In the genomic region with DNA sequence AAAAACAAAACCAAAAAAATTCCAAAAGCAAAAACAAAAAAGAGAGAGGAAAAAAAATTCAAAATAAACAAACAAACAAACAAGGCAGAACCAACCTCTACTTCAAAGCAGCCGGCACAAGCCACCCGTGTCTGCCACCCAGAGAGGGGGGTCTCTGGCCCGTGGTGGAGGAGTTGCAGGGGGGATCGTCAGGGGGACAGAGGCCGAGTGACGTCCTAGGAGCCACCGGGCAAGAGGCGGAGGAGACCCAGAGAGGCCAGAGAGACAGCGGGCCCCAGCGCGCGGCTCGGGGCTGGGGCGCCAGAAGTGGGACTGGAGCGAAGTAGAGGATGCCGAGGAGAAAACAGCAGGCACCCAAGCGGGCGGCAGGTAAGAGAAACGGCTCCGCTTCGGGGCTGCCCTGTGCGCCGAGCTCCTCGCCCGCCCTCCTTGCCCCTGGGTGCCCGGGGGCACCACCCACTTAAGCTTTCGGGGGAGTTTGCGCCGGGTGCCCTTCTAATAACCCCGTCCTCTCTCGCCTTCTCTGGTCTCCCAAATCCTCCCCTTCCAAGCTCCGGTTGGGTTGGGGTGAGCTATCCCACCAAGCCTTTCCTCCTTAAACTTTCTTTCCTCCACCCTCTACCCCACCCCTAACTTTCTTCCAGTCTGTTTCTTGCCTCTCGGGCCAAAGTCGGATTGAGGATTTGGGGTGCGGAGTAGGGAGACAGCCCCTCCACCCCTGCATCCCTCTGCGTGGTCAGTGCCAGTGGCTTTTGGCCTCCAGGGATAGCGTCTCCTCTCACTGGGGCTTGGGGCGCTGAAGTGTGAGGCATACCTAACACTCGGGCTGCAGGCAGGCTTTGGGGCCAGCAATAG, we compare ENCODE assay signal across 8 cellular contexts. TPM values are rescaled to one million over a fixed set of nuclear protein-coding genes. Genes with fewer than 3 reads are reported as not detected.
A peak's percentile ranks its signal among the peaks of the same experiment; 100 is the strongest.
DNase-seq lines count a peak whose midpoint lies in the region; ATAC-seq and TF ChIP-seq lines count a peak whose summit lies in the region.

No MANE protein-coding gene starts in this region.

- H3K27ac ChIP-seq in dorsolateral prefrontal cortex (peak overlapping the region in 4 of 59 donors; percentile 21 to 48 (median 41)), mucosa of rectum (ENCODE audit: low read depth in 2 of 2, low read length in 2 of 2) (no peak overlapping the region), thoracic aorta (peak overlapping the region; percentile 22 to 35)

- DNase-seq in GM06990 (ENCODE audit: extremely low read depth, insufficient read length) (no peak), T-helper 22 cell (ENCODE audit: low read depth) (peak; percentile 14), dorsolateral prefrontal cortex (peak in 1 of 10 donors; percentile 41), thoracic aorta (ENCODE audit: low spot score) (no peak), UCSD-AML1 (lab: John Stamatoyannopoulos, UW; ENCODE audit: unreplicated experiment) (no peak), inferior parietal cortex (ENCODE audit: extremely low spot score) (no peak)

- no peak for ATAC-seq in thoracic aorta (ENCODE audit: insufficient number of reproducible peaks, low FRiP score, low read depth)
- no peak for ATAC-seq in GM21529 (IDR thresholded peaks at IDR 0.05; ENCODE audit: unreplicated experiment)

- H3K36me3 ChIP-seq in GM06990 (ENCODE audit: control insufficient read depth, insufficient read depth, low read length) (no peaks in the 10 kb centered on the region), mucosa of rectum (ENCODE audit: control insufficient read depth in 2 of 2, insufficient read depth in 2 of 2, low read length in 2 of 2) (no peaks in the 10 kb centered on the region), thoracic aorta (no peaks in the 10 kb centered on the region)

- H3K4me1 ChIP-seq in mucosa of rectum (ENCODE audit: control insufficient read depth in 2 of 2, insufficient read depth in 2 of 2, low read length in 2 of 2) (no peaks in the 10 kb centered on the region), thoracic aorta (ENCODE audit: control insufficient read depth in 1 of 2, low read depth in 2 of 2) (no peaks in the 10 kb centered on the region)

- H3K27me3 ChIP-seq in GM06990 (replicated peaks; ENCODE audit: control insufficient read depth, insufficient read depth, low read length) = peaks cover 4% of the 10 kb centered on the region
- H3K27me3 ChIP-seq in dorsolateral prefrontal cortex = peaks cover 0 to 60% (median 8%) of the 10 kb centered on the region in 45 donors
- H3K27me3 ChIP-seq in mucosa of rectum (ENCODE audit: control insufficient read depth in 2 of 2, insufficient read depth in 2 of 2, low read length in 2 of 2) = peaks cover 5 to 8% of the 10 kb centered on the region in 2 donors
- no peaks in the 10 kb centered on the region for H3K27me3 ChIP-seq in thoracic aorta (replicated peaks; ENCODE audit: insufficient read depth)

- TF ChIP-seq CTCF in GM06990 (IDR thresholded peaks at IDR 0.05; ENCODE audit: insufficient read depth, low read length, poor library complexity, severe bottlenecking) (no peak), dorsolateral prefrontal cortex (IDR thresholded peaks at IDR 0.05 in 54 of 56, conservative IDR thresholded peaks at IDR 0.05 in 2 of 56; ENCODE audit: low read depth in 1 of 56, partially characterized antibody in 56 of 56) (no peak), thoracic aorta (IDR thresholded peaks at IDR 0.05) (no peak)

- intact Hi-C loops in dorsolateral prefrontal cortex (cut with DNase I) = no loop called here

- H3K9ac ChIP-seq in mucosa of rectum (ENCODE audit: low read depth in 1 of 2, low read length in 2 of 2) = peak overlapping the region; percentile 32 to 47

- peak overlapping the region; percentile 25 for H3K4me3 ChIP-seq in GM06990 (replicated peaks; ENCODE audit: low read depth, low read length)
- H3K4me3 ChIP-seq in dorsolateral prefrontal cortex = peak overlapping the region in 57 of 59 donors; percentile 6 to 69 (median 49)
- peak overlapping the region; percentile 48 to 68 for H3K4me3 ChIP-seq in mucosa of rectum (ENCODE audit: low read length in 2 of 2)
- H3K4me3 ChIP-seq in thoracic aorta = peak overlapping the region; percentile 55

- no peaks in the 10 kb centered on the region for H3K9me3 ChIP-seq in mucosa of rectum (ENCODE audit: control insufficient read depth in 2 of 2, low read length in 2 of 2)
- H3K9me3 ChIP-seq in thoracic aorta = no peaks in the 10 kb centered on the region

RNA-seq across cellular contexts. Expression of gene TSHZ2, which starts 1.0 kb away (rescaled TPM):
- total RNA-seq in dorsolateral prefrontal cortex (10 to 100 TPM in 113 of 120 experiments, 1 to 10 TPM in 7; 4.9 to 37.1 (median 16.5) TPM), thoracic aorta (10 to 100 TPM in 1 of 2 donors, 1 to 10 TPM in 1; 8.4 to 32.6 TPM)

Comparison
In these comparisons a context has a peak if more than half of its experiments do, and no peak if none do; other contexts are left out.
1. H3K27ac ChIP-seq: peak in thoracic aorta (2 of 2); none in mucosa of rectum (0 of 2).
2. Peak in every context shown above with its lines, with median percentiles within 50 percentile points of each other: H3K4me3 ChIP-seq.